Comparison of ENCODE assay signal across 12 cellular contexts in genomic region chr14:81402123-81402495, GRCh38. TPM values are rescaled to one million over a fixed set of nuclear protein-coding genes. Genes with fewer than 3 reads are reported as not detected.
DNase-seq lines count a peak whose midpoint lies in the region; ATAC-seq, FAIRE-seq and TF ChIP-seq lines count a peak whose summit lies in the region.
"Had no signal": no experiment of that assay in that cellular context is flagged by ENCODE, and none has a peak within 500 bp of the region (broad histone marks: within the 10 kb centered on the region; RNA-seq: fewer than 3 reads in every experiment).

No MANE protein-coding gene starts in this region.

- no TSS peak for BruUV-seq in HCT116 (replicated peaks; lab: Mats Ljungman, UMichigan)

- ATAC-seq in HCT116 (no peak), HG03565 (IDR thresholded peaks at IDR 0.05; ENCODE audit: unreplicated experiment) (no peak)
- ATAC-seq: left colon had no signal

- H3K4me2 ChIP-seq in BLaER1 treated with 17β-estradiol and CSF1 and Interleukin-3, amounts not matched to agents 10 nM and 100 nM, result peak overlapping the region in 5 of 11 experiments; percentile 42 to 86 (median 73); a peak in 9 of 22 replicates
- peak overlapping the region; percentile 68; the same call in 1 of the 2 replicates for H3K4me2 ChIP-seq in HCT116 (ENCODE audit: low read length)

- TF ChIP-seq POLR2A in HCT116 (IDR thresholded peaks at IDR 0.05; ENCODE audit: borderline replicate concordance, extremely low read depth, insufficient read depth, insufficient read length), result no peak

- H3K4me3 ChIP-seq in BLaER1 treated with 17β-estradiol and CSF1 and Interleukin-3, amounts not matched to agents 10 nM and 100 nM, result no peak overlapping the region
- H3K4me3 ChIP-seq in HCT116 (replicated peaks in 1 of 2; ENCODE audit: low read depth in 1 of 2, low read length in 2 of 2) (no peak overlapping the region), small intestine (ENCODE audit: low read depth in 1 of 2, low read length in 2 of 2) (no peak overlapping the region)
- H3K4me3 ChIP-seq: thoracic aorta had no signal

- intact Hi-C loops in HCT116 (cut with micrococcal nuclease), result no loop called here

- H3K4me1 ChIP-seq in BLaER1 treated with 17β-estradiol and CSF1 and Interleukin-3, amounts not matched to agents 10 nM and 100 nM, result peaks cover 0 to 40% (median 11%) of the 10 kb centered on the region in 10 experiments; a peak in 11 of 20 replicates
- H3K4me1 ChIP-seq in HCT116 (ENCODE audit: control insufficient read depth in 1 of 2, insufficient read depth in 2 of 2, low read length in 2 of 2), result peaks cover 18 to 29% of the 10 kb centered on the region in 2 experiments
- peaks cover 0 to 3% of the 10 kb centered on the region in 2 donors for H3K4me1 ChIP-seq in small intestine (ENCODE audit: control insufficient read depth in 2 of 2, insufficient read depth in 1 of 2, low read depth in 1 of 2, low read length in 1 of 2)

- no peaks in the 10 kb centered on the region; a peak in 1 of 22 replicates for H3K36me3 ChIP-seq in BLaER1 treated with 17β-estradiol and CSF1 and Interleukin-3, amounts not matched to agents 10 nM and 100 nM
- no peaks in the 10 kb centered on the region for H3K36me3 ChIP-seq in HCT116 (ENCODE audit: control insufficient read depth in 1 of 2, insufficient read depth in 2 of 2, low read length in 2 of 2)
- H3K36me3 ChIP-seq in small intestine (ENCODE audit: control insufficient read depth in 2 of 2, insufficient read depth in 2 of 2, low read length in 2 of 2), result no peaks in the 10 kb centered on the region
- H3K36me3 ChIP-seq: thoracic aorta had no signal

- no peak overlapping the region for H2AFZ ChIP-seq in HCT116 (ENCODE audit: low read depth, low read length, poor library complexity, severe bottlenecking)

- no peaks in the 10 kb centered on the region for H3K79me2 ChIP-seq in HCT116 (ENCODE audit: insufficient read depth, low read length)

- H3K9me3 ChIP-seq in BLaER1 treated with 17β-estradiol and CSF1 and Interleukin-3, amounts not matched to agents 10 nM and 100 nM (replicated peaks in 1 of 11), result peaks cover 0 to 15% (median 0%) of the 10 kb centered on the region in 11 experiments; a peak in 2 of 22 replicates
- no peaks in the 10 kb centered on the region for H3K9me3 ChIP-seq in HCT116 (ENCODE audit: control insufficient read depth in 1 of 2, insufficient read depth in 1 of 2, low read depth in 1 of 2, low read length in 2 of 2)
- H3K9me3 ChIP-seq in small intestine (ENCODE audit: control insufficient read depth, low read depth), result no peaks in the 10 kb centered on the region
- H3K9me3 ChIP-seq: thoracic aorta had no signal

- RAD21 ChIA-PET in HCT116 (lab: Charles Lee; ENCODE audit: low non-redundant PET in 1 of 2, low total read pairs in 2 of 2, uncharacterized antibody in 2 of 2, unreplicated experiment in 2 of 2), result no interaction called here

- no peaks in the 10 kb centered on the region for H3K9me2 ChIP-seq in HCT116 (ENCODE audit: insufficient read depth)

- H4K20me1 ChIP-seq in BLaER1 treated with 17β-estradiol and CSF1 and Interleukin-3, amounts not matched to agents 10 nM and 100 nM, result peaks cover 0 to 7% (median 0%) of the 10 kb centered on the region in 11 experiments; a peak in 2 of 22 replicates
- no peaks in the 10 kb centered on the region for H4K20me1 ChIP-seq in HCT116 (ENCODE audit: insufficient read depth)

- POLR2A ChIA-PET in HCT116 (lab: Charles Lee), result no interaction called here

- CTCF ChIA-PET in HCT116 (lab: Charles Lee), result no interaction called here

- WGBS in small intestine, 3 donors, result 77 to 81% (median 81%) methylated on average over 2 of the region's 2 CpGs

- no peak for TF ChIP-seq RAD21 in HCT116 (IDR thresholded peaks at IDR 0.05; ENCODE audit: low read depth)

- H3K27me3 ChIP-seq in BLaER1 treated with 17β-estradiol and CSF1 and Interleukin-3, amounts not matched to agents 10 nM and 100 nM, result peaks cover 0 to 86% (median 0%) of the 10 kb centered on the region in 11 experiments; a peak in 7 of 22 replicates
- H3K27me3 ChIP-seq in HCT116 (ENCODE audit: insufficient read depth, low read length) (no peaks in the 10 kb centered on the region; the same call in 1 of the 2 replicates), small intestine (ENCODE audit: control insufficient read depth in 2 of 2, insufficient read depth in 2 of 2, low read length in 2 of 2) (no peaks in the 10 kb centered on the region)

- FAIRE-seq in RCC 7860 (lab: Jason Lieb, UNC) (no peak), small intestine (lab: Jason Lieb, UNC) (no peak)

- no peak for TF ChIP-seq CTCF in HCT116 (IDR thresholded peaks at IDR 0.05 in 2 of 3, conservative IDR thresholded peaks at IDR 0.05 in 1 of 3; ENCODE audit: borderline replicate concordance in 1 of 3, insufficient read depth in 1 of 3, low read depth in 2 of 3, low read length in 2 of 3)

- peak overlapping the region in 7 of 11 experiments; percentile 9 to 86 (median 59); a peak in 10 of 22 replicates for H3K27ac ChIP-seq in BLaER1 treated with 17β-estradiol and CSF1 and Interleukin-3, amounts not matched to agents 10 nM and 100 nM
- H3K27ac ChIP-seq in HCT116 (ENCODE audit: low read depth, low read length) (no peak overlapping the region), small intestine (ENCODE audit: low read depth in 1 of 2, low read length in 1 of 2) (no peak overlapping the region)
- H3K27ac ChIP-seq: thoracic aorta had no signal

- peak overlapping the region in 3 of 11 experiments; percentile 28 to 67 (median 46); a peak in 7 of 22 replicates for H3K9ac ChIP-seq in BLaER1 treated with 17β-estradiol and CSF1 and Interleukin-3, amounts not matched to agents 10 nM and 100 nM
- H3K9ac ChIP-seq in HCT116 (ENCODE audit: low read length), result no peak overlapping the region

- DNase-seq in HCT116 (ENCODE audit: low read depth, low spot score), result no peak
- peak; percentile 31 for DNase-seq in RCC 7860 (ENCODE audit: low spot score)
- peak; percentile 16 for DNase-seq in glomerular visceral epithelial cell (ENCODE audit: extremely low spot score)
- no peak for DNase-seq in amniotic stem cell (lab: John Stamatoyannopoulos, UW)
- DNase-seq in small intestine, result no peak
- no peak for DNase-seq in HPDE6-E6E7 (ENCODE audit: extremely low spot score)
- DNase-seq: cortex of kidney, left colon had no signal

TF ChIP-seq in HCT116, 20 proteins besides CTCF, POLR2A, EP300 and RAD21 (continues in another document):
- TF ChIP-seq JUND (IDR thresholded peaks at IDR 0.05) (no peak), EZH2 (IDR thresholded peaks at IDR 0.05) (no peak), ZNF274 (IDR thresholded peaks at IDR 0.05; ENCODE audit: low read depth, low read length) (no peak), EGR1 (IDR thresholded peaks at IDR 0.05; ENCODE audit: low read depth) (no peak), SIN3A (IDR thresholded peaks at IDR 0.05; ENCODE audit: low read depth) (no peak), ATF3 (IDR thresholded peaks at IDR 0.05) (no peak), EZH2phosphoT487 (IDR thresholded peaks at IDR 0.05; ENCODE audit: borderline replicate concordance) (no peak), YY1 (IDR thresholded peaks at IDR 0.05; ENCODE audit: extremely low read depth, insufficient replicate concordance, low read depth, low read length) (no peak), ZFX (IDR thresholded peaks at IDR 0.05) (no peak), CBX3 (IDR thresholded peaks at IDR 0.05; ENCODE audit: low read depth) (no peak), ELF1 (IDR thresholded peaks at IDR 0.05; ENCODE audit: borderline replicate concordance, low read depth) (no peak), TCF7L2 (IDR thresholded peaks at IDR 0.05; ENCODE audit: borderline replicate concordance, extremely low read depth, insufficient read depth, insufficient read length) (no peak), SRF (IDR thresholded peaks at IDR 0.05; ENCODE audit: low read depth) (no peak), ZBTB33 (IDR thresholded peaks at IDR 0.05; ENCODE audit: extremely low read depth, insufficient replicate concordance, low read length) (no peak)

RNA-seq across cellular contexts. Expression of gene STON2, which starts 2.0 kb away (rescaled TPM):
- 4.1 TPM for total RNA-seq in HCT116 (2021; ENCODE audit: unreplicated experiment)
- polyA plus RNA-seq in HCT116 (2012), result 0.51 and 0.77 TPM in 2 replicates
- polyA plus RNA-seq in small intestine, result 1 to 10 TPM; 3.4 to 4.9 (median 3.7) TPM
- polyA plus RNA-seq: CD4-positive, CD25-positive, alpha-beta regulatory T cell had no signal

Comparison
In these comparisons a context has a peak if more than half of its experiments do, and no peak if none do; other contexts are left out.
1. H3K27ac ChIP-seq: peak in BLaER1 treated with 17β-estradiol and CSF1 and Interleukin-3, amounts not matched to agents 10 nM and 100 nM (7 of 11); none in HCT116 (single experiment) and small intestine (0 of 2).
2. DNase-seq: peak in RCC 7860 (single experiment) and glomerular visceral epithelial cell (single experiment); none in HCT116 (single experiment), amniotic stem cell (single experiment), small intestine (single experiment) and HPDE6-E6E7 (single experiment).